Comparison of ENCODE assay signal across 22 cellular contexts in genomic region chr3:96465521-96465920, GRCh38.
DNase-seq lines count a peak whose midpoint lies in the region; ATAC-seq and TF ChIP-seq lines count a peak whose summit lies in the region.
"Had no signal": no experiment of that assay in that cellular context is flagged by ENCODE, and none has a peak within 500 bp of the region (broad histone marks: within the 10 kb centered on the region; RNA-seq: fewer than 3 reads in every experiment).

No MANE protein-coding gene starts in this region.

- H3K27me3 ChIP-seq in PC-3 (ENCODE audit: low read length) (no peaks in the 10 kb centered on the region), smooth muscle cell (ENCODE audit: low read depth) (no peaks in the 10 kb centered on the region)
- H3K27me3 ChIP-seq: BLaER1 treated with 17β-estradiol and CSF1 and Interleukin-3, amounts not matched to agents 10 nM and 100 nM had no signal

- ATAC-seq in PC-3, result peak; percentile 91
- ATAC-seq: A549; CD8-positive, alpha-beta T cell; GM12878 had no signal

- H3K9me3 ChIP-seq in PC-3 (ENCODE audit: low read length), result no peaks in the 10 kb centered on the region
- no peaks in the 10 kb centered on the region for H3K9me3 ChIP-seq in smooth muscle cell (replicated peaks; ENCODE audit: low read depth)
- H3K9me3 ChIP-seq: A549; BLaER1 treated with 17β-estradiol and CSF1 and Interleukin-3, amounts not matched to agents 10 nM and 100 nM; Caco-2 had no signal

- no TSS peak for BruUV-seq in PC-3 (replicated peaks; lab: Mats Ljungman, UMichigan)

- no peaks in the 10 kb centered on the region for H3K36me3 ChIP-seq in PC-3 (ENCODE audit: low read depth, low read length)
- H3K36me3 ChIP-seq in smooth muscle cell (ENCODE audit: low read depth), result no peaks in the 10 kb centered on the region
- H3K36me3 ChIP-seq: BLaER1 treated with 17β-estradiol and CSF1 and Interleukin-3, amounts not matched to agents 10 nM and 100 nM had no signal

- intact Hi-C loops in PC-3 (cut with micrococcal nuclease), result no loop called here

- H3K27ac ChIP-seq in PC-3 (ENCODE audit: low read length) (no peak overlapping the region), smooth muscle cell (ENCODE audit: low read depth) (peak overlapping the region; percentile 11)
- H3K27ac ChIP-seq: 22Rv1; A549; BLaER1 treated with 17β-estradiol and CSF1 and Interleukin-3, amounts not matched to agents 10 nM and 100 nM; C4-2B had no signal

- H2AFZ ChIP-seq in PC-3 (ENCODE audit: low read length) (no peak overlapping the region), smooth muscle cell (ENCODE audit: low read depth) (peak overlapping the region; percentile 79)

- peak; percentile 22 for DNase-seq in LNCaP clone FGC (ENCODE audit: low read depth)
- DNase-seq in PC-3, result peak; percentile 54
- no peak for DNase-seq in smooth muscle cell (lab: John Stamatoyannopoulos, UW; ENCODE audit: unreplicated experiment)
- DNase-seq in NCI-H510A treated with DMSO at 0.1 percent for 48 hours (lab: John Stamatoyannopoulos, UW), result no peak
- no peak for DNase-seq in NCI-H1694 (lab: John Stamatoyannopoulos, UW)
- DNase-seq: AML-193; Caco-2; Calu3; CD4-positive, alpha-beta T cell; CD8-positive, alpha-beta T cell; DMS 273 treated with DMSO at 0.1 percent for 48 hours; DMS153; DMS53; DMS79; DND-41; EL; GDM1 had no signal

- no peak overlapping the region for H3K4me3 ChIP-seq in LNCaP clone FGC (ENCODE audit: low read depth, low read length)
- no peak overlapping the region for H3K4me3 ChIP-seq in PC-3 (ENCODE audit: low read length)
- H3K4me3 ChIP-seq in smooth muscle cell, result no peak overlapping the region
- H3K4me3 ChIP-seq: A549; BLaER1 treated with 17β-estradiol and CSF1 and Interleukin-3, amounts not matched to agents 10 nM and 100 nM; GM12878 had no signal

- H3K9ac ChIP-seq in PC-3 (ENCODE audit: low read length) (no peak overlapping the region), smooth muscle cell (ENCODE audit: low read depth) (no peak overlapping the region)
- H3K9ac ChIP-seq: BLaER1 treated with 17β-estradiol and CSF1 and Interleukin-3, amounts not matched to agents 10 nM and 100 nM had no signal

- H3K4me2 ChIP-seq in PC-3 (ENCODE audit: low read length), result peak overlapping the region; percentile 21; the same call in 1 of the 2 replicates
- H3K4me2 ChIP-seq in smooth muscle cell, result peak overlapping the region; percentile 22
- H3K4me2 ChIP-seq: A549; BLaER1 treated with 17β-estradiol and CSF1 and Interleukin-3, amounts not matched to agents 10 nM and 100 nM had no signal

- CTCF ChIA-PET in PC-3 (lab: Charles Lee), result no interaction called here

- H3K79me2 ChIP-seq in PC-3 (ENCODE audit: low read length) (no peaks in the 10 kb centered on the region), smooth muscle cell (ENCODE audit: low read depth) (no peaks in the 10 kb centered on the region)

- H4K20me1 ChIP-seq in PC-3 (ENCODE audit: low read length) (no peaks in the 10 kb centered on the region), smooth muscle cell (ENCODE audit: low read depth) (no peaks in the 10 kb centered on the region)
- H4K20me1 ChIP-seq: BLaER1 treated with 17β-estradiol and CSF1 and Interleukin-3, amounts not matched to agents 10 nM and 100 nM had no signal

- H3K4me1 ChIP-seq in PC-3 (ENCODE audit: insufficient read depth, low read length) (no peaks in the 10 kb centered on the region), smooth muscle cell (ENCODE audit: low read depth) (no peaks in the 10 kb centered on the region)
- H3K4me1 ChIP-seq: A549; BLaER1 treated with 17β-estradiol and CSF1 and Interleukin-3, amounts not matched to agents 10 nM and 100 nM; Caco-2 had no signal

- H3K9me2 ChIP-seq in PC-3 (replicated peaks; ENCODE audit: low read length), result no peaks in the 10 kb centered on the region

- 16% methylated on average over 2 of the region's 2 CpGs for WGBS in smooth muscle cell (ENCODE audit: low lambda C conversion rate)

- no peaks in the 10 kb centered on the region for H3F3A ChIP-seq in PC-3 (ENCODE audit: low read length, unreplicated experiment)
- H3F3A ChIP-seq in smooth muscle cell (ENCODE audit: low read depth), result no peaks in the 10 kb centered on the region

- TF ChIP-seq CTCF in LNCaP clone FGC (IDR thresholded peaks at IDR 0.05; ENCODE audit: control insufficient read depth, extremely low read depth, insufficient read depth) (no peak), PC-3 (conservative IDR thresholded peaks at IDR 0.05; ENCODE audit: low read depth, low read length) (no peak), smooth muscle cell (IDR thresholded peaks at IDR 0.05; ENCODE audit: borderline replicate concordance, insufficient read depth, poor library complexity, severe bottlenecking) (no peak)

- POLR2A ChIA-PET in PC-3 (lab: Charles Lee; ENCODE audit: unreplicated experiment), result interaction anchor here (0.6 kb wide), 1 partner anchor 99 kb away, joined by 4 read pairs; no protein-coding TSS in a partner anchor

Comparison
In these comparisons a context has a peak if more than half of its experiments do, and no peak if none do; other contexts are left out.
1. DNase-seq: peak in LNCaP clone FGC (single experiment) and PC-3 (single experiment); none in smooth muscle cell (single experiment), NCI-H510A treated with DMSO at 0.1 percent for 48 hours (single experiment) and NCI-H1694 (single experiment).